14 cellular contexts compared by ENCODE assay signal in genomic region chr7:130936202-130936931, GRCh38.
DNase-seq lines count a peak whose midpoint lies in the region; ATAC-seq, FAIRE-seq and TF ChIP-seq lines count a peak whose summit lies in the region.
"Had no signal": no experiment of that assay in that cellular context is flagged by ENCODE, and none has a peak within 500 bp of the region (broad histone marks: within the 10 kb centered on the region; RNA-seq: fewer than 3 reads in every experiment).

No MANE protein-coding gene starts in this region.

- TF ChIP-seq POLR2A in A549 (IDR thresholded peaks at IDR 0.05; ENCODE audit: low read length), result no peak
- TF ChIP-seq POLR2A in adrenal gland (IDR thresholded peaks at IDR 0.05), result no peak

- peaks cover 95% of the 10 kb centered on the region for H3K4me1 Mint-ChIP-seq in CD4-positive, alpha-beta T cell (ENCODE audit: low read depth)
- peaks cover 57% of the 10 kb centered on the region for H3K4me1 Mint-ChIP-seq in activated CD8-positive, alpha-beta T cell treated with anti-CD3 and anti-CD28 coated beads, Interleukin-2, amount 10 ng/mL, durations not matched to agents 7 days and 5 days (ENCODE audit: low read depth)
- H3K4me1 Mint-ChIP-seq in immature natural killer cell, result peaks cover 58 to 75% of the 10 kb centered on the region in 2 donors
- H3K4me1 Mint-ChIP-seq in neural progenitor cell, result peaks cover 21% of the 10 kb centered on the region

- H3K4me1 ChIP-seq in A549 (peaks cover 72% of the 10 kb centered on the region), neural progenitor cell (peaks cover 26% of the 10 kb centered on the region), adrenal gland (replicated peaks in 1 of 2) (peaks cover 21 to 45% of the 10 kb centered on the region in 2 donors)

- CTCF ChIA-PET in A549 (lab: Yijun Ruan, JAX), result interaction anchor here (0.9 to 9.2 kb wide), 14 partner anchors 9 to 71 kb away, joined by 3 to 114 read pairs (median 4); no protein-coding TSS in a partner anchor
- CTCF ChIA-PET in CD4-positive, alpha-beta T cell (lab: Charles Lee), result interaction anchor here (1.7 to 4.0 kb wide), 3 partner anchors 10 to 47 kb away, joined by 4 to 21 read pairs (median 4); no protein-coding TSS in a partner anchor
- CTCF ChIA-PET in activated CD8-positive, alpha-beta T cell treated with anti-CD3 and anti-CD28 coated beads, Interleukin-2, amount 10 ng/mL, durations not matched to agents 7 days and 5 days (lab: Charles Lee), result interaction anchor here (1.2 to 1.8 kb wide), 5 partner anchors 10 to 46 kb away, joined by 4 to 9 read pairs (median 5); no protein-coding TSS in a partner anchor

- H4K20me1 ChIP-seq in neural progenitor cell (ENCODE audit: low read depth), result no peaks in the 10 kb centered on the region

- TF ChIP-seq CTCF in A549 (IDR thresholded peaks at IDR 0.05) (no peak), neural progenitor cell (IDR thresholded peaks at IDR 0.05) (no peak), adrenal gland (IDR thresholded peaks at IDR 0.05) (no peak)
- no peak for TF ChIP-seq CTCF in CD4-positive, alpha-beta T cell (IDR thresholded peaks at IDR 0.05)

- H3K9ac ChIP-seq in neural progenitor cell, result no peak overlapping the region

- H3K27ac Mint-ChIP-seq in CD4-positive, alpha-beta T cell, result peak overlapping the region; percentile 80
- peak overlapping the region; percentile 53 for H3K27ac Mint-ChIP-seq in activated CD8-positive, alpha-beta T cell treated with anti-CD3 and anti-CD28 coated beads, Interleukin-2, amount 10 ng/mL, durations not matched to agents 7 days and 5 days
- H3K27ac Mint-ChIP-seq in immature natural killer cell (peak overlapping the region; percentile 17 to 86 (median 50)), neural progenitor cell (no peak overlapping the region)

- intact Hi-C loops in CD4-positive, alpha-beta T cell (cut with DNase I, micrococcal nuclease), result no loop called here
- intact Hi-C loops in adrenal gland (cut with DNase I), result no loop called here

- H3K9me3 ChIP-seq in A549 (no peaks in the 10 kb centered on the region), neural progenitor cell (ENCODE audit: low read depth) (no peaks in the 10 kb centered on the region), adrenal gland (replicated peaks in 1 of 3) (no peaks in the 10 kb centered on the region)
- H3K9me3 ChIP-seq in CD4-positive, alpha-beta T cell (ENCODE audit: control insufficient read depth, low read length), result no peaks in the 10 kb centered on the region

- peak overlapping the region; percentile 65 for H3K4me3 Mint-ChIP-seq in CD4-positive, alpha-beta T cell
- no peak overlapping the region for H3K4me3 Mint-ChIP-seq in activated CD8-positive, alpha-beta T cell treated with anti-CD3 and anti-CD28 coated beads, Interleukin-2, amount 10 ng/mL, durations not matched to agents 7 days and 5 days
- H3K4me3 Mint-ChIP-seq in immature natural killer cell, result no peak overlapping the region
- H3K4me3 Mint-ChIP-seq in neural progenitor cell, result no peak overlapping the region

- TF ChIP-seq RAD21 in A549 (conservative IDR thresholded peaks at IDR 0.05 in 1 of 2, IDR thresholded peaks at IDR 0.05 in 1 of 2), result no peak

- H3K27me3 ChIP-seq in CD4-positive, alpha-beta T cell (ENCODE audit: control insufficient read depth, insufficient read depth, low read length), result no peaks in the 10 kb centered on the region
- H3K27me3 ChIP-seq in neural progenitor cell, result no peaks in the 10 kb centered on the region
- no peaks in the 10 kb centered on the region for H3K27me3 ChIP-seq in adrenal gland

- H3K4me3 ChIP-seq in A549 (no peak overlapping the region), neural progenitor cell (no peak overlapping the region), adrenal gland (no peak overlapping the region)

- H3K27ac ChIP-seq in A549 (peak overlapping the region in 1 of 2 experiments; percentile 62; a peak in 3 of 6 replicates), neural progenitor cell (no peak overlapping the region), adrenal gland (peak overlapping the region in 2 of 5 donors; percentile 4 to 13)
- H3K27ac ChIP-seq in CD4-positive, alpha-beta T cell (ENCODE audit: low read depth, low read length), result no peak overlapping the region
- H3K27ac ChIP-seq: C4-2B had no signal

- no peak for TF ChIP-seq EP300 in A549 (IDR thresholded peaks at IDR 0.05)

- DNase-seq in A549 (ENCODE audit: low read depth in 1 of 2, low spot score in 1 of 2) (no peak), immature natural killer cell (no peak), GF-D8 (lab: John Stamatoyannopoulos, UW) (no peak), kidney tubule cell (ENCODE audit: low spot score) (no peak), neural progenitor cell (ENCODE audit: low spot score) (no peak), adrenal gland (no peak)
- DNase-seq in CD4-positive, alpha-beta T cell, result no peak
- DNase-seq in activated CD8-positive, alpha-beta T cell treated with anti-CD3 and anti-CD28 coated beads, Interleukin-2, amount 10 ng/mL, durations not matched to agents 7 days and 5 days, result no peak
- DNase-seq: glutamatergic neuron, NCI-H2029, NCI-H526, SW 1271 had no signal

- H2AFZ ChIP-seq in neural progenitor cell (replicated peaks), result no peak overlapping the region

- FAIRE-seq in A549 (lab: Jason Lieb, UNC), result no peak
- FAIRE-seq: keratinocyte had no signal

- POLR2A ChIA-PET in A549 (lab: Yijun Ruan, JAX), result no interaction called here
- POLR2A ChIA-PET in CD4-positive, alpha-beta T cell (lab: Charles Lee), result interaction anchor here (0.5 to 1.6 kb wide), 3 partner anchors 9 to 22 kb away, joined by 3 to 5 read pairs (median 3); no protein-coding TSS in a partner anchor
- POLR2A ChIA-PET in activated CD8-positive, alpha-beta T cell treated with anti-CD3 and anti-CD28 coated beads, Interleukin-2, amount 10 ng/mL, durations not matched to agents 7 days and 5 days (lab: Charles Lee), result interaction anchor here (1.0 to 1.3 kb wide), 2 partner anchors 8 to 14 kb away, joined by 3 read pairs; no protein-coding TSS in a partner anchor

- H3K36me3 Mint-ChIP-seq in CD4-positive, alpha-beta T cell (ENCODE audit: low read depth), result peaks cover 90% of the 10 kb centered on the region
- peaks cover 64% of the 10 kb centered on the region for H3K36me3 Mint-ChIP-seq in activated CD8-positive, alpha-beta T cell treated with anti-CD3 and anti-CD28 coated beads, Interleukin-2, amount 10 ng/mL, durations not matched to agents 7 days and 5 days (ENCODE audit: low read depth)
- H3K36me3 Mint-ChIP-seq in immature natural killer cell (peaks cover 0 to 10% (median 7%) of the 10 kb centered on the region in 3 donors), neural progenitor cell (no peaks in the 10 kb centered on the region)

- WGBS in A549 (ENCODE audit: missing lambda C conversion rate), result 93% methylated on average over 7 of the region's 7 CpGs
- WGBS in adrenal gland, 4 donors, result 80 to 88% (median 85%) methylated on average over 7 of the region's 7 CpGs

- no peak for ATAC-seq in A549
- no peak for ATAC-seq in CD4-positive, alpha-beta T cell (ENCODE audit: poor library complexity)
- no peak for ATAC-seq in activated CD8-positive, alpha-beta T cell treated with anti-CD3 and anti-CD28 coated beads, Interleukin-2, amount 10 ng/mL, durations not matched to agents 7 days and 5 days

- no peaks in the 10 kb centered on the region for H3K79me2 ChIP-seq in neural progenitor cell (ENCODE audit: low read depth)

- H3F3A ChIP-seq in neural progenitor cell (ENCODE audit: low read depth), result no peaks in the 10 kb centered on the region

- no peak overlapping the region for H3K4me2 ChIP-seq in A549
- no peak overlapping the region for H3K4me2 ChIP-seq in neural progenitor cell

- no peaks in the 10 kb centered on the region for H3K9me3 Mint-ChIP-seq in CD4-positive, alpha-beta T cell
- H3K9me3 Mint-ChIP-seq in activated CD8-positive, alpha-beta T cell treated with anti-CD3 and anti-CD28 coated beads, Interleukin-2, amount 10 ng/mL, durations not matched to agents 7 days and 5 days (ENCODE audit: insufficient read depth), result no peaks in the 10 kb centered on the region
- H3K9me3 Mint-ChIP-seq in immature natural killer cell (no peaks in the 10 kb centered on the region), neural progenitor cell (no peaks in the 10 kb centered on the region)

- no peaks in the 10 kb centered on the region for H3K27me3 Mint-ChIP-seq in CD4-positive, alpha-beta T cell
- no peaks in the 10 kb centered on the region for H3K27me3 Mint-ChIP-seq in activated CD8-positive, alpha-beta T cell treated with anti-CD3 and anti-CD28 coated beads, Interleukin-2, amount 10 ng/mL, durations not matched to agents 7 days and 5 days (ENCODE audit: low read depth)
- H3K27me3 Mint-ChIP-seq in immature natural killer cell (ENCODE audit: low read depth in 3 of 3) (peaks cover 2 to 31% (median 15%) of the 10 kb centered on the region in 3 donors), neural progenitor cell (ENCODE audit: insufficient read depth, low read depth) (peaks cover 10% of the 10 kb centered on the region)

- H3K36me3 ChIP-seq in neural progenitor cell, result no peaks in the 10 kb centered on the region
- no peaks in the 10 kb centered on the region for H3K36me3 ChIP-seq in adrenal gland (replicated peaks in 1 of 2)

TF ChIP-seq in A549, 52 proteins besides CTCF, POLR2A, EP300 and RAD21:
- TF ChIP-seq KDM1A (IDR thresholded peaks at IDR 0.05; ENCODE audit: low read depth) (no peak), POLR2AphosphoS2 (conservative IDR thresholded peaks at IDR 0.05; ENCODE audit: low read length) (peak; percentile 25)
